ENCODE assay signal across 13 cellular contexts in the genomic region with DNA sequence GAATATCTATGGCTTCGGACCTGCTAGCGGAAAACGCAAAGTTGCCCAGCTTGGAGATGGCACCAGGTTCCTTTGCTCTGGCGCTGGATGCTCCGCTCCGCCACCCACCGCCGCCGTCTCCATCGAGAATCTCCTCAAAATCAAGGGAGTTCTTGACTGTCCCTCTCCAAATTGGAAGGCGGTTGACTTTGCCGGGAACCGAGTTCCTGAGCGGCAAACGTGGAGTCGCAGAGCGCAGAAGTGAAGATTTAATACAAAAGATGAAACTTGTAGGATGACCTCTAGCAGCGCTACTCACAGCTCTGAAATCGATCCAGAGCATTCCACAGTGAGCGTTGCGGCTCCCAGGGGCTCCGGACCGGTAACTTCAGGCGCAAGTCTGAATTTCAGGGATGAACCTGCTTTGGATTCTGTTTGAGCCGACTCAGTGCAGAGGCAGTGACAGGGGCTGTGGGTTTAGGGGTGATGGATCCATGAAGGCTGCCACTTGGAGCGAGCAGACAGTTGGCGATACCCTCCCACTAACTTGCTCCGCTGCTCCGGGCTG. TPM values are rescaled to one million over a fixed set of nuclear protein-coding genes. Genes with fewer than 3 reads are reported as not detected.
DNase-seq lines count a peak whose midpoint lies in the region; ATAC-seq, FAIRE-seq and TF ChIP-seq lines count a peak whose summit lies in the region.
"Had no signal": no experiment of that assay in that cellular context is flagged by ENCODE, and none has a peak within 500 bp of the region (broad histone marks: within the 10 kb centered on the region; RNA-seq: fewer than 3 reads in every experiment).

No MANE protein-coding gene starts in this region.

- H4K8ac ChIP-seq in H9 (replicated peaks; ENCODE audit: insufficient read length, low read depth, low read length): no peak overlapping the region

- H2BK12ac ChIP-seq in H9 (ENCODE audit: insufficient read length, low read depth, low read length): no peak overlapping the region

- no peak overlapping the region; the same call in 1 of the 2 replicates for H3K14ac ChIP-seq in H9 (ENCODE audit: insufficient read depth, low read length)

- H3K56ac ChIP-seq in H9 (ENCODE audit: insufficient read length, low read depth, low read length): no peak overlapping the region

- H4K91ac ChIP-seq in H9 (ENCODE audit: insufficient read length, low read depth, low read length): no peak overlapping the region

- no peak overlapping the region for H4K5ac ChIP-seq in H9 (ENCODE audit: insufficient read length, low read depth, low read length)

- H3K9me3 ChIP-seq in H9 (ENCODE audit: control insufficient read depth, low read depth, low read length): no peaks in the 10 kb centered on the region
- no peaks in the 10 kb centered on the region for H3K9me3 ChIP-seq in RWPE2 (ENCODE audit: severe bottlenecking)
- no peaks in the 10 kb centered on the region for H3K9me3 ChIP-seq in pancreas

- H2AFZ ChIP-seq in H9 (ENCODE audit: low read length): peak overlapping the region; percentile 45

- no peak overlapping the region for H3T11ph ChIP-seq in H9 (ENCODE audit: low read length)

- no peak overlapping the region for H2AK5ac ChIP-seq in H9 (ENCODE audit: insufficient read length, low read length)

- H3K4ac ChIP-seq in H9 (ENCODE audit: low read depth, low read length): no peak overlapping the region

- H3K27ac Mint-ChIP-seq in H9: no peak overlapping the region; a peak in 1 of 7 replicates
- H3K27ac Mint-ChIP-seq: activated naive CD8-positive, alpha-beta T cell treated with anti-CD3 and anti-CD28 coated beads for 36 hours had no signal

- WGBS in H9 (ENCODE audit: extremely low coverage, insufficient read length, low lambda C conversion rate): no CpG with 5 or more reads among the region's 29 CpGs
- WGBS in pancreas, 2 donors: 2 to 3% methylated on average over 29 of the region's 29 CpGs

- H3K27me3 Mint-ChIP-seq in H9 (ENCODE audit: low read depth): peaks cover 56% of the 10 kb centered on the region

- peaks cover 0 to 2% of the 10 kb centered on the region in 2 experiments; a peak in 1 of 5 replicates for H3K9me3 Mint-ChIP-seq in H9
- H3K9me3 Mint-ChIP-seq: activated naive CD8-positive, alpha-beta T cell treated with anti-CD3 and anti-CD28 coated beads for 36 hours had no signal

- no peaks in the 10 kb centered on the region for H3K36me3 Mint-ChIP-seq in H9 (ENCODE audit: insufficient read depth in 1 of 3, low read depth in 3 of 3)
- H3K36me3 Mint-ChIP-seq: activated naive CD8-positive, alpha-beta T cell treated with anti-CD3 and anti-CD28 coated beads for 36 hours had no signal

- peak overlapping the region; percentile 95 for H3K4me2 ChIP-seq in H9 (ENCODE audit: insufficient read depth, insufficient read length, low read length)

- H3K27me3 ChIP-seq in H9 (ENCODE audit: insufficient read depth, low read length) (peaks cover 5% of the 10 kb centered on the region; the same call in 1 of the 2 replicates), RWPE2 (ENCODE audit: insufficient read depth, poor library complexity, severe bottlenecking) (peaks cover 76% of the 10 kb centered on the region), pancreas (peaks cover 0 to 17% (median 5%) of the 10 kb centered on the region in 4 donors)

- no peaks in the 10 kb centered on the region for H3K36me3 ChIP-seq in RWPE2 (ENCODE audit: low read depth)
- no peaks in the 10 kb centered on the region for H3K36me3 ChIP-seq in pancreas

- H2BK20ac ChIP-seq in H9 (ENCODE audit: low read depth, low read length, poor library complexity, severe bottlenecking): no peak overlapping the region

- peak overlapping the region; percentile 32 for H3K4me3 ChIP-seq in RWPE2 (ENCODE audit: severe bottlenecking)
- peak overlapping the region; percentile 69 for H3K4me3 ChIP-seq in fibroblast of villous mesenchyme (ENCODE audit: low read depth, low read length)
- H3K4me3 ChIP-seq in pancreas: peak overlapping the region in 3 of 4 donors; percentile 10 to 50 (median 38)

- H4K20me1 ChIP-seq in H9 (ENCODE audit: control insufficient read depth, insufficient read depth, insufficient read length): no peaks in the 10 kb centered on the region

- H3K23ac ChIP-seq in H9 (ENCODE audit: insufficient read length, low read depth, low read length): no peak overlapping the region

- H3K27ac ChIP-seq in H9 (ENCODE audit: insufficient read length, low read depth, low read length): no peak overlapping the region
- H3K27ac ChIP-seq in RWPE2 (ENCODE audit: poor library complexity, severe bottlenecking): no peak overlapping the region
- no peak overlapping the region for H3K27ac ChIP-seq in pancreas

- peaks cover 27 to 29% of the 10 kb centered on the region in 2 experiments for H3K4me1 Mint-ChIP-seq in H9

- ATAC-seq in RWPE2 (ENCODE audit: low read depth) (no peak), pancreas (no peak), GM21515 (IDR thresholded peaks at IDR 0.05; ENCODE audit: unreplicated experiment) (no peak)

- H3K4me1 ChIP-seq in H9 (ENCODE audit: insufficient read depth, low read length) (0 out of 2 replicates have a peak, but pooled peaks cover 1% of the 10 kb centered on the region), RWPE2 (ENCODE audit: insufficient read depth, poor library complexity, severe bottlenecking) (no peaks in the 10 kb centered on the region), pancreas (peaks cover 0 to 11% (median 0%) of the 10 kb centered on the region in 3 donors)

- TF ChIP-seq CTCF in H9 (conservative IDR thresholded peaks at IDR 0.05) (no peak), RWPE2 (IDR thresholded peaks at IDR 0.05; ENCODE audit: poor library complexity, severe bottlenecking) (no peak), fibroblast of villous mesenchyme (IDR thresholded peaks at IDR 0.05; ENCODE audit: insufficient read depth, low read depth, low read length) (no peak), pancreas (IDR thresholded peaks at IDR 0.05) (no peak)

- DNase-seq in H9: peak; percentile 43
- DNase-seq in RWPE2 (ENCODE audit: low spot score): no peak
- DNase-seq in fibroblast of villous mesenchyme (ENCODE audit: low read depth): peak; percentile 27
- DNase-seq in pancreas: peak in 2 of 6 donors; percentile 7 to 25
- no peak for DNase-seq in 8988T
- no peak for DNase-seq in cerebellum (ENCODE audit: low spot score)
- DNase-seq in NCI-H1092 treated with DMSO at 0.1 percent for 48 hours (lab: John Stamatoyannopoulos, UW): no peak
- DNase-seq: activated naive CD8-positive, alpha-beta T cell treated with anti-CD3 and anti-CD28 coated beads for 36 hours; GDM1; stimulated activated CD4-positive, alpha-beta T cell treated with anti-CD3 and anti-CD28 coated beads, Interleukin-4, amount 100 ng/mL, for 4 hours had no signal

- peak overlapping the region; percentile 20 for H3K9ac ChIP-seq in H9 (ENCODE audit: extremely low read depth, insufficient read length, low read length)

- no peak overlapping the region for H2BK120ac ChIP-seq in H9 (ENCODE audit: low read depth, low read length, poor library complexity, severe bottlenecking)

- H3K79me1 ChIP-seq in H9 (ENCODE audit: insufficient read depth, low read depth, low read length, poor library complexity, severe bottlenecking): no peaks in the 10 kb centered on the region

- H3K79me2 ChIP-seq in H9 (ENCODE audit: insufficient read depth, low read length): no peaks in the 10 kb centered on the region

- intact Hi-C loops in pancreas (cut with DNase I): no loop called here

- H3K18ac ChIP-seq in H9 (ENCODE audit: insufficient read length, low read depth, low read length): no peak overlapping the region

- H2BK5ac ChIP-seq in H9 (ENCODE audit: insufficient read length, low read length): no peak overlapping the region

- peaks cover 29% of the 10 kb centered on the region for H3K23me2 ChIP-seq in H9 (ENCODE audit: insufficient read length, low read depth, low read length, poor library complexity, severe bottlenecking)

- FAIRE-seq in pancreas (lab: Jason Lieb, UNC): no peak
- FAIRE-seq: RCC 7860 had no signal

- H2BK15ac ChIP-seq in H9 (ENCODE audit: low read depth, low read length): no peak overlapping the region

- peak overlapping the region; percentile 84 to 95 for H3K4me3 Mint-ChIP-seq in H9
- H3K4me3 Mint-ChIP-seq: activated naive CD8-positive, alpha-beta T cell treated with anti-CD3 and anti-CD28 coated beads for 36 hours had no signal

RNA-seq across cellular contexts. Expression of gene LINGO2, which starts 1.4 kb away (rescaled TPM):
- total RNA-seq in H9 (2021) (0.20 and 0.46 TPM in 2 replicates), fibroblast of villous mesenchyme (0.43 and 0.64 TPM in 2 replicates), pancreas (under 1 TPM; 0.05 to 0.38 (median 0.25) TPM), cerebellum (67.9 TPM)
- polyA plus RNA-seq in pancreas: 1 to 10 TPM in 1 of 2 donors, under 1 TPM in 1; 0.15 to 1.2 TPM
- total RNA-seq: activated naive CD8-positive, alpha-beta T cell treated with anti-CD3 and anti-CD28 coated beads for 36 hours; fibroblast of lung had no signal
- polyA plus RNA-seq: fibroblast of lung had no signal

Comparison
In these comparisons a context has a peak if more than half of its experiments do, and no peak if none do; other contexts are left out.
1. DNase-seq: peak in H9 (single experiment) and fibroblast of villous mesenchyme (single experiment); none in RWPE2 (single experiment), 8988T (single experiment), cerebellum (single experiment) and NCI-H1092 treated with DMSO at 0.1 percent for 48 hours (single experiment).
2. RNA of gene LINGO2, which starts 1.4 kb away (total RNA-seq): 67.9 TPM in cerebellum (single experiment); 0.43 to 0.64 TPM in fibroblast of villous mesenchyme, 0.05 to 0.38 TPM in pancreas and 0.20 to 0.46 TPM in H9; every median in the first group is over 10 times any median in the second.
3. Peak in every context shown above with its lines, with median percentiles within 50 percentile points of each other: H3K4me3 ChIP-seq.